ENCODE assay signal across 8 cellular contexts in the genomic region with DNA sequence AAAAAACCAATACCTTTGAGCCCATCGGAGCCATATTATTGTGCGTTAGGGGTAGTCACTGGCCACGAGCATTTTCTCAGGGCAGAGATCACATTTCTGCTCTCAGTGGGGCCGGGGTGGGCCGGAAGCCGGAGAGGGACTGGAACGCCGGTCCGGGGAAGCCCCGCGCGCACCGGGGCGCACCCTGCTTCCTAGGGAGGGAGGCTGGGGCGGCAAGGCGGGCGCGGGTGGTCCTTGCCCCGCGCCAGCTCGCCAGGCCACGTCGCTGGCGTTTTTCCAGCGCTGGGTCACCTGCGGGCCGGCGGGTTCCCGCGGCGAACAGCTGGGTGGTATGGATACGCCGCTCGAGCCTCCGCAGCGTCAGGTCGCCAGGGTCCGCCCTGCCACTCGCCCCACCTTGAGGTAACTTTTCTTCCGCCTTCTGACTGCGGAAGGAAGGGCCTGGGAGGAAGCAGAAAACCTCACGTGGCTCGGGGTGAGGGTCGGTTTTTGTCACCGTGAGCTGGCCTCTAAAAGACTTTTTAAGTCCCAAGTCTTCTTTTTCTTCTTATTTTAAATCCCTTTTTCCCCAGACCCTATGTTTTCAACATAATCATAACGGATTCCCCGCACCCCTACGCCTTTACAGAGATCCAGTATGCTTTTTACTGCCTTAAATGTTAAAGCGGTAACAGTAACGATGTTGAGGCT. TPM values are rescaled to one million over a fixed set of nuclear protein-coding genes. Genes with fewer than 3 reads are reported as not detected.
DNase-seq lines count a peak whose midpoint lies in the region; ATAC-seq and TF ChIP-seq lines count a peak whose summit lies in the region.

No MANE protein-coding gene starts in this region.

- POLR2A ChIA-PET in Caco-2 (lab: Charles Lee): interaction anchor here (0.6 to 4.5 kb wide), 13 partner anchors 8 to 766 kb away, joined by 3 to 70 read pairs (median 4); a partner anchor contains a TSS

- DNase-seq in Caco-2: peak; percentile 86
- DNase-seq in HUDEP-2 (lab: John Stamatoyannopoulos, UW; ENCODE audit: unreplicated experiment in 76 of 76): peak; percentile 33 to 98 (median 78)
- peak; percentile 62 to 73 (median 70) for DNase-seq in T-helper 17 cell
- peak; percentile 58 for DNase-seq in astrocyte of the hippocampus (ENCODE audit: low read depth, low spot score)
- peak; percentile 30 for DNase-seq in iris pigment epithelial cell (ENCODE audit: low read depth)
- DNase-seq in stimulated activated CD4-positive, alpha-beta T cell treated with anti-CD3 and anti-CD28 coated beads, Interleukin-15, amount 100 ng/mL, for 24 hours: peak; percentile 85
- DNase-seq in NCI-H2171 (lab: John Stamatoyannopoulos, UW): no peak

- H3K4me3 Mint-ChIP-seq in Caco-2 (ENCODE audit: unreplicated experiment) (peak overlapping the region; percentile 81), T-helper 17 cell (peak overlapping the region; percentile 91)

- no peaks in the 10 kb centered on the region for H3K27me3 ChIP-seq in Caco-2 (replicated peaks; ENCODE audit: control insufficient read depth, insufficient read depth, low read length)

- H3K4me1 Mint-ChIP-seq in Caco-2 (ENCODE audit: low read depth, unreplicated experiment) (peaks cover 11% of the 10 kb centered on the region), T-helper 17 cell (peaks cover 29% of the 10 kb centered on the region)

- CTCF ChIA-PET in Caco-2 (lab: Charles Lee): interaction anchor here (0.5 to 1.4 kb wide), 2 partner anchors 56 to 102 kb away, joined by 3 to 4 read pairs; no protein-coding TSS in a partner anchor

- peak overlapping the region; percentile 76 for H3K4me3 ChIP-seq in Caco-2 (ENCODE audit: low read depth, low read length)

- H3K4me1 ChIP-seq in Caco-2: peaks cover 6% of the 10 kb centered on the region

- H3K9me3 ChIP-seq in Caco-2 (no peaks in the 10 kb centered on the region), T-helper 17 cell (ENCODE audit: control insufficient read depth, low read length, poor library complexity, severe bottlenecking) (peaks cover 2% of the 10 kb centered on the region)

- intact Hi-C loops in Caco-2 (cut with micrococcal nuclease; ENCODE audit: unreplicated experiment): loop anchor here (5.0 kb wide), 1 partner anchor 71 kb away; a partner anchor contains a TSS

- no TSS peak for BruUV-seq in Caco-2 (replicated peaks; lab: Mats Ljungman, UMichigan)

- peak; percentile 43 for ATAC-seq in GM21360 (IDR thresholded peaks at IDR 0.05; ENCODE audit: unreplicated experiment)
- peak; percentile 32 for ATAC-seq in T-helper 17 cell

- H3K27ac Mint-ChIP-seq in Caco-2 (ENCODE audit: unreplicated experiment) (peak overlapping the region; percentile 98), T-helper 17 cell (peak overlapping the region; percentile 100)

- TF ChIP-seq CTCF in Caco-2 (IDR thresholded peaks at IDR 0.05; ENCODE audit: insufficient read depth in 1 of 2, low read depth in 1 of 2, low read length in 1 of 2, severe bottlenecking in 1 of 2, unreplicated experiment in 1 of 2): no peak

- peaks cover 6% of the 10 kb centered on the region; the same call in 1 of the 2 replicates for H3K36me3 ChIP-seq in Caco-2 (ENCODE audit: control insufficient read depth, insufficient read depth, low read length)

- H3K27me3 Mint-ChIP-seq in Caco-2 (ENCODE audit: insufficient read depth, unreplicated experiment) (no peaks in the 10 kb centered on the region), T-helper 17 cell (peaks cover 6% of the 10 kb centered on the region)

- H3K9me3 Mint-ChIP-seq in Caco-2 (ENCODE audit: unreplicated experiment): no peaks in the 10 kb centered on the region

- H3K36me3 Mint-ChIP-seq in Caco-2 (ENCODE audit: insufficient read depth, unreplicated experiment) (peaks cover 43% of the 10 kb centered on the region), T-helper 17 cell (ENCODE audit: low read depth) (peaks cover 11% of the 10 kb centered on the region)

RNA-seq across cellular contexts. Expression of a gene that starts 2.7 kb away (rescaled TPM):
- total RNA-seq in Caco-2 (2022) (9,246 and 9,491 TPM in 2 replicates), T-helper 17 cell (over 10,000 TPM; 15,315 to 15,954 TPM)
